In genomic region chr4:26687728-26688127, GRCh38 we compare ENCODE assay signal across 17 cellular contexts.
DNase-seq lines count a peak whose midpoint lies in the region; ATAC-seq and TF ChIP-seq lines count a peak whose summit lies in the region.
"Had no signal": no experiment of that assay in that cellular context is flagged by ENCODE, and none has a peak within 500 bp of the region (broad histone marks: within the 10 kb centered on the region; RNA-seq: fewer than 3 reads in every experiment).

No MANE protein-coding gene starts in this region.

- H3K9me3 ChIP-seq in SK-N-SH: no peaks in the 10 kb centered on the region
- H3K9me3 ChIP-seq in skeletal muscle satellite cell (replicated peaks; ENCODE audit: low read length): peaks cover 4% of the 10 kb centered on the region
- no peaks in the 10 kb centered on the region for H3K9me3 ChIP-seq in CD8-positive, alpha-beta memory T cell (ENCODE audit: low read length)
- H3K9me3 ChIP-seq: esophagus squamous epithelium, thoracic aorta had no signal

- CTCF ChIA-PET in SK-N-SH (lab: Yijun Ruan, JAX): no interaction called here
- CTCF ChIA-PET in CD8-positive, alpha-beta memory T cell (lab: Charles Lee): no interaction called here

- no peaks in the 10 kb centered on the region for H3K27me3 ChIP-seq in SK-N-SH (ENCODE audit: insufficient read depth)
- no peaks in the 10 kb centered on the region for H3K27me3 ChIP-seq in skeletal muscle satellite cell (ENCODE audit: control insufficient read depth, insufficient read depth, low read length)
- no peaks in the 10 kb centered on the region for H3K27me3 ChIP-seq in CD8-positive, alpha-beta memory T cell (ENCODE audit: insufficient read depth, low read length, poor library complexity, severe bottlenecking)
- H3K27me3 ChIP-seq: esophagus squamous epithelium had no signal

- no peak for ATAC-seq in natural killer cell

- no peaks in the 10 kb centered on the region for H3K9me3 Mint-ChIP-seq in CD8-positive, alpha-beta memory T cell
- H3K9me3 Mint-ChIP-seq in natural killer cell: no peaks in the 10 kb centered on the region

- no peak for TF ChIP-seq EP300 in SK-N-SH (IDR thresholded peaks at IDR 0.05; ENCODE audit: borderline replicate concordance in 1 of 2, low read depth in 1 of 2, low read length in 1 of 2)

- no peaks in the 10 kb centered on the region for H3K79me2 ChIP-seq in SK-N-SH (ENCODE audit: insufficient read depth)

- H3F3A ChIP-seq in SK-N-SH (replicated peaks; ENCODE audit: insufficient read depth): peaks cover 9% of the 10 kb centered on the region

- H3K27ac Mint-ChIP-seq in CD8-positive, alpha-beta memory T cell: no peak overlapping the region
- no peak overlapping the region for H3K27ac Mint-ChIP-seq in natural killer cell

- H3K4me1 Mint-ChIP-seq in CD8-positive, alpha-beta memory T cell: no peaks in the 10 kb centered on the region
- no peaks in the 10 kb centered on the region for H3K4me1 Mint-ChIP-seq in natural killer cell

- H3K9ac ChIP-seq in SK-N-SH: no peak overlapping the region
- H3K9ac ChIP-seq in skeletal muscle satellite cell (ENCODE audit: low read depth, low read length): peak overlapping the region; percentile 64

- DNase-seq in GM04503 (ENCODE audit: low read depth) (peak; percentile 89), SK-N-SH (no peak), fibroblast of pulmonary artery (ENCODE audit: low read depth) (peak; percentile 74), NCI-H2107 treated with DMSO at 0.1 percent for 48 hours (lab: John Stamatoyannopoulos, UW; ENCODE audit: unreplicated experiment) (no peak), GOT3 (lab: John Stamatoyannopoulos, UW) (no peak), natural killer cell (no peak)
- no peak for DNase-seq in CD8-positive, alpha-beta memory T cell
- DNase-seq: activated CD4-positive, alpha-beta T cell treated with anti-CD3 and anti-CD28 coated beads, Interleukin-2, amount 50 U/mL, for 48 hours; activated gamma-delta T cell treated with Interleukin-2 at 50 U/mL for 16 hours; esophagus squamous epithelium; islet precursor cell; NCI-H1105 treated with DMSO at 0.1 percent for 48 hours; NCI-H524; RPMI8226; T-helper 9 cell had no signal

- no peak overlapping the region for H3K4me3 ChIP-seq in SK-N-SH (ENCODE audit: low read depth in 2 of 2, low read length in 1 of 2)
- H3K4me3 ChIP-seq in fibroblast of pulmonary artery (replicated peaks; ENCODE audit: low read depth, low read length): no peak overlapping the region
- no peak overlapping the region for H3K4me3 ChIP-seq in skeletal muscle satellite cell (ENCODE audit: low read length)
- H3K4me3 ChIP-seq in CD8-positive, alpha-beta memory T cell (ENCODE audit: low read length): no peak overlapping the region
- H3K4me3 ChIP-seq: esophagus squamous epithelium, thoracic aorta had no signal

- TF ChIP-seq CTCF in SK-N-SH (IDR thresholded peaks at IDR 0.05) (no peak), fibroblast of pulmonary artery (IDR thresholded peaks at IDR 0.05; ENCODE audit: low read length, missing control alignments) (no peak), natural killer cell (IDR thresholded peaks at IDR 0.05) (no peak)

- H3K36me3 Mint-ChIP-seq in CD8-positive, alpha-beta memory T cell: peaks cover 23 to 41% (median 37%) of the 10 kb centered on the region in 3 donors
- peaks cover 18% of the 10 kb centered on the region for H3K36me3 Mint-ChIP-seq in natural killer cell

- no peak for TF ChIP-seq RAD21 in SK-N-SH (IDR thresholded peaks at IDR 0.05; ENCODE audit: low read length)

- no peak overlapping the region for H2AFZ ChIP-seq in SK-N-SH (ENCODE audit: low read depth)

- no peaks in the 10 kb centered on the region for H3K27me3 Mint-ChIP-seq in CD8-positive, alpha-beta memory T cell
- H3K27me3 Mint-ChIP-seq in natural killer cell (ENCODE audit: low read depth in 2 of 2): no peaks in the 10 kb centered on the region

- H3K27ac ChIP-seq in SK-N-SH (ENCODE audit: low read depth in 2 of 2, low read length in 1 of 2): peak overlapping the region in 1 of 2 experiments; percentile 50; a peak in 1 of 4 replicates
- H3K27ac ChIP-seq in CD8-positive, alpha-beta memory T cell (ENCODE audit: low read depth, low read length): no peak overlapping the region
- H3K27ac ChIP-seq: esophagus squamous epithelium, thoracic aorta had no signal

- intact Hi-C loops in natural killer cell (cut with micrococcal nuclease): no loop called here

- H3K4me1 ChIP-seq in SK-N-SH (ENCODE audit: control insufficient read depth in 1 of 2, insufficient read depth in 2 of 2, low read depth in 1 of 2, low read length in 1 of 2): peaks cover 0 to 4% of the 10 kb centered on the region in 2 experiments; a peak in 1 of 4 replicates
- peaks cover 33% of the 10 kb centered on the region for H3K4me1 ChIP-seq in skeletal muscle satellite cell (ENCODE audit: control insufficient read depth, insufficient read depth, low read length)
- H3K4me1 ChIP-seq in CD8-positive, alpha-beta memory T cell (ENCODE audit: insufficient read depth, low read length): no peaks in the 10 kb centered on the region
- H3K4me1 ChIP-seq: esophagus squamous epithelium had no signal

- 0 out of 2 replicates have a peak overlapping the region, but pooled peaks have one; percentile 10 for H3K4me2 ChIP-seq in SK-N-SH
- H3K4me2 ChIP-seq in skeletal muscle satellite cell (ENCODE audit: low read length): peak overlapping the region; percentile 55

- H3K9me2 ChIP-seq in SK-N-SH: no peaks in the 10 kb centered on the region

- no peaks in the 10 kb centered on the region for H4K20me1 ChIP-seq in SK-N-SH (ENCODE audit: insufficient read depth)

- no peak overlapping the region for H3K4me3 Mint-ChIP-seq in CD8-positive, alpha-beta memory T cell
- H3K4me3 Mint-ChIP-seq in natural killer cell: no peak overlapping the region

- POLR2A ChIA-PET in SK-N-SH (lab: Yijun Ruan, JAX): no interaction called here
- POLR2A ChIA-PET in CD8-positive, alpha-beta memory T cell (lab: Charles Lee): no interaction called here

- H3K36me3 ChIP-seq in SK-N-SH (replicated peaks in 1 of 2; ENCODE audit: control insufficient read depth in 1 of 2, insufficient read depth in 2 of 2, low read length in 1 of 2) (peaks cover 8 to 23% of the 10 kb centered on the region in 2 experiments), skeletal muscle satellite cell (ENCODE audit: insufficient read depth, low read length) (peaks cover 67% of the 10 kb centered on the region)
- peaks cover 4% of the 10 kb centered on the region for H3K36me3 ChIP-seq in CD8-positive, alpha-beta memory T cell (ENCODE audit: insufficient read depth, low read length)
- H3K36me3 ChIP-seq: thoracic aorta had no signal

- WGBS in SK-N-SH (ENCODE audit: low lambda C conversion rate): 53% methylated on average over 2 of the region's 2 CpGs

TF ChIP-seq in SK-N-SH, 30 proteins besides CTCF, POLR2A, EP300 and RAD21:
- TF ChIP-seq NRF1 (IDR thresholded peaks at IDR 0.05; ENCODE audit: low read depth, low read length): no peak
- peak; percentile 69 for TF ChIP-seq FOSL2 (IDR thresholded peaks at IDR 0.05; ENCODE audit: borderline replicate concordance, low read depth)
- TF ChIP-seq YY1 (IDR thresholded peaks at IDR 0.05; ENCODE audit: low read depth): no peak
- TF ChIP-seq JUND (IDR thresholded peaks at IDR 0.05): 0 out of 2 replicates have a peak, but pooled peaks have one; percentile 33
- 0 out of 2 replicates have a peak, but pooled peaks have one; percentile 50 for TF ChIP-seq TEAD4 (IDR thresholded peaks at IDR 0.05; ENCODE audit: borderline replicate concordance, insufficient read depth)

Comparison
In these comparisons a context has a peak if more than half of its experiments do, and no peak if none do; other contexts are left out.
1. DNase-seq: peak in GM04503 (single experiment) and fibroblast of pulmonary artery (single experiment); none in SK-N-SH (single experiment), NCI-H2107 treated with DMSO at 0.1 percent for 48 hours (single experiment), CD8-positive, alpha-beta memory T cell (0 of 5), GOT3 (single experiment) and natural killer cell (single experiment).